Comparison of ENCODE assay signal across 9 cellular contexts in genomic region chr2:51705418-51705817, GRCh38.
"Had no signal": no experiment of that assay in that cellular context is flagged by ENCODE, and none has a peak within 500 bp of the region (broad histone marks: within the 10 kb centered on the region; RNA-seq: fewer than 3 reads in every experiment).

No MANE protein-coding gene starts in this region.

- H3K4me2 ChIP-seq: GM23338, KMS-11 had no signal

- ATAC-seq: GM23338, HCT116 had no signal

- H3K27ac ChIP-seq: KMS-11 had no signal

- H3K36me3 ChIP-seq: HAP-1 had no signal

- H3K4me3 ChIP-seq: GM23338, HAP-1 had no signal

- DNase-seq: H7, HFFc6, Karpas-422, KBM-7 had no signal

- H2AFZ ChIP-seq: GM23338 had no signal

- FAIRE-seq: HTR-8/SVneo had no signal

- H3K4me1 ChIP-seq: HAP-1 had no signal

- H3K9ac ChIP-seq: KMS-11 had no signal

- H3K9me3 ChIP-seq: HAP-1 had no signal
